In genomic region chr7:2621061-2621828, GRCh38 we compare ENCODE assay signal across 1 cellular context.
TF ChIP-seq lines count a peak whose summit lies in the region.

No MANE protein-coding gene starts in this region.

TF ChIP-seq in HepG2, 621 proteins besides CTCF, POLR2A, EP300 and RAD21 (continued from another document and continues in another):
- TF ChIP-seq ZNF318 (CRISPR knock-in tag; IDR thresholded peaks at IDR 0.05) (no peak), ARID4A (CRISPR knock-in tag; IDR thresholded peaks at IDR 0.05; ENCODE audit: borderline replicate concordance) (peak; percentile 33), ZBTB43 (CRISPR knock-in tag; conservative IDR thresholded peaks at IDR 0.05) (no peak), LBX2 (CRISPR knock-in tag; IDR thresholded peaks at IDR 0.05; ENCODE audit: borderline replicate concordance) (no peak), ZBTB49 (CRISPR knock-in tag; IDR thresholded peaks at IDR 0.05; ENCODE audit: borderline replicate concordance) (no peak), ZNF414 (CRISPR knock-in tag; IDR thresholded peaks at IDR 0.05) (no peak), ZNF34 (CRISPR knock-in tag; IDR thresholded peaks at IDR 0.05; ENCODE audit: borderline replicate concordance) (no peak), MLX (CRISPR knock-in tag; IDR thresholded peaks at IDR 0.05) (no peak), ZNF687 (CRISPR knock-in tag; IDR thresholded peaks at IDR 0.05) (peak; percentile 87), FOXO4 (CRISPR knock-in tag; conservative IDR thresholded peaks at IDR 0.05) (no peak), ZNF841 (CRISPR knock-in tag; IDR thresholded peaks at IDR 0.05; ENCODE audit: borderline replicate concordance) (no peak), GTF3A (CRISPR knock-in tag; conservative IDR thresholded peaks at IDR 0.05) (peak; percentile 31; the same call in 1 of the 2 replicates), RFXANK (CRISPR knock-in tag; IDR thresholded peaks at IDR 0.05) (no peak), ZSCAN21 (CRISPR knock-in tag; IDR thresholded peaks at IDR 0.05; ENCODE audit: borderline replicate concordance) (no peak), NR2C2 (CRISPR knock-in tag; IDR thresholded peaks at IDR 0.05; ENCODE audit: borderline replicate concordance) (peak; percentile 14; the same call in 1 of the 2 replicates), CBX1 (IDR thresholded peaks at IDR 0.05; ENCODE audit: low read depth) (no peak), TIGD3 (CRISPR knock-in tag; IDR thresholded peaks at IDR 0.05; ENCODE audit: borderline replicate concordance) (0 out of 2 replicates have a peak, but pooled peaks have one; percentile 73), NFE2L2 (IDR thresholded peaks at IDR 0.05; ENCODE audit: low read length) (no peak), ZNF614 (CRISPR knock-in tag; IDR thresholded peaks at IDR 0.05; ENCODE audit: borderline replicate concordance) (no peak), ZNF790 (CRISPR knock-in tag; IDR thresholded peaks at IDR 0.05; ENCODE audit: borderline replicate concordance) (no peak), TFAP4 (IDR thresholded peaks at IDR 0.05; ENCODE audit: borderline replicate concordance, low read depth) (peak; percentile 87), ZBTB38 (CRISPR knock-in tag; IDR thresholded peaks at IDR 0.05) (peak; percentile 93)
